Comparison of ENCODE assay signal across 8 cellular contexts in genomic region chr9:123637940-123638634, GRCh38.
DNase-seq lines count a peak whose midpoint lies in the region; ATAC-seq, FAIRE-seq and TF ChIP-seq lines count a peak whose summit lies in the region.

No MANE protein-coding gene starts in this region.

- H2BK5ac ChIP-seq in H1 (ENCODE audit: low read depth, low read length), result no peak overlapping the region

- intact Hi-C loops in activated CD4-positive, alpha-beta T cell treated with anti-CD3 and anti-CD28 coated beads for 36 hours (cut with DNase I, micrococcal nuclease), result no loop called here
- intact Hi-C loops in stomach (cut with DNase I; ENCODE audit: low total_unique reads), result no loop called here

- CTCF ChIA-PET in activated CD4-positive, alpha-beta T cell treated with anti-CD3 and anti-CD28 coated beads for 36 hours (lab: Charles Lee), result interaction anchor here (0.5 to 1.0 kb wide), 2 partner anchors 8 to 733 kb away, joined by 3 to 5 read pairs; no protein-coding TSS in a partner anchor
- CTCF ChIA-PET in H1 (lab: Charles Lee; ENCODE audit: partially characterized antibody), result interaction anchor here (0.6 to 1.9 kb wide), 7 partner anchors 15 to 190 kb away, joined by 3 to 4 read pairs (median 3); no protein-coding TSS in a partner anchor
- CTCF ChIA-PET in SK-N-SH (lab: Yijun Ruan, JAX), result interaction anchor here (1.3 kb wide), 1 partner anchor 10 kb away, joined by 3 read pairs; no protein-coding TSS in a partner anchor

- no peak overlapping the region for H4K8ac ChIP-seq in H1 (ENCODE audit: extremely low read depth, insufficient read depth, low read length)

- H3K14ac ChIP-seq in H1 (ENCODE audit: insufficient read length), result no peak overlapping the region

- H4K91ac ChIP-seq in H1 (replicated peaks; ENCODE audit: insufficient read length, low read length), result no peak overlapping the region

- no peak for FAIRE-seq in H1 (lab: Jason Lieb, UNC)

- H3K4me1 Mint-ChIP-seq in activated CD4-positive, alpha-beta T cell treated with anti-CD3 and anti-CD28 coated beads for 36 hours, result peaks cover 41% of the 10 kb centered on the region

- H2BK20ac ChIP-seq in H1 (ENCODE audit: low read length), result no peak overlapping the region

- no peaks in the 10 kb centered on the region; a peak in 1 of 7 replicates for H3K27me3 ChIP-seq in H1 (replicated peaks in 1 of 4; ENCODE audit: control insufficient read depth in 3 of 4, extremely low read depth in 1 of 4, insufficient read depth in 3 of 4, low read length in 3 of 4)
- no peaks in the 10 kb centered on the region for H3K27me3 ChIP-seq in stomach
- no peaks in the 10 kb centered on the region for H3K27me3 ChIP-seq in SK-N-SH (ENCODE audit: insufficient read depth)

- H3K23me2 ChIP-seq in H1 (ENCODE audit: low read depth, low read length), result no peaks in the 10 kb centered on the region; the same call in 1 of the 2 replicates

- DNase-seq in activated CD4-positive, alpha-beta T cell treated with anti-CD3 and anti-CD28 coated beads for 36 hours, result peak; percentile 21
- no peak for DNase-seq in activated CD4-positive, alpha-beta T cell treated with anti-CD3 and anti-CD28 coated beads for 1 hour
- peak; percentile 93 for DNase-seq in NOMO-1 treated with DMSO at 0.1 percent for 48 hours (lab: John Stamatoyannopoulos, UW; ENCODE audit: unreplicated experiment)
- DNase-seq in H1 (ENCODE audit: low read depth in 1 of 2, low spot score in 2 of 2), result no peak
- DNase-seq in stomach, result no peak
- no peak for DNase-seq in COR-L47 (lab: John Stamatoyannopoulos, UW)
- no peak for DNase-seq in AG08395 (ENCODE audit: low spot score)
- DNase-seq in SK-N-SH, result no peak

- peaks cover 0 to 2% of the 10 kb centered on the region in 2 experiments for H4K20me1 ChIP-seq in H1 (replicated peaks in 1 of 2; ENCODE audit: control insufficient read depth in 1 of 2, insufficient read depth in 2 of 2, low read length in 2 of 2)
- H4K20me1 ChIP-seq in SK-N-SH (ENCODE audit: insufficient read depth), result no peaks in the 10 kb centered on the region

- no peak overlapping the region for H2BK120ac ChIP-seq in H1 (replicated peaks; ENCODE audit: low read depth, low read length)

- peak overlapping the region; percentile 4 for H3K27ac Mint-ChIP-seq in activated CD4-positive, alpha-beta T cell treated with anti-CD3 and anti-CD28 coated beads for 36 hours

- POLR2A ChIA-PET in activated CD4-positive, alpha-beta T cell treated with anti-CD3 and anti-CD28 coated beads for 36 hours (lab: Charles Lee), result interaction anchor here (0.6 kb wide), 2 partner anchors 86 to 290 kb away, joined by 4 to 6 read pairs; no protein-coding TSS in a partner anchor
- POLR2A ChIA-PET in H1 (lab: Charles Lee; ENCODE audit: partially characterized antibody) (interaction anchor here (1.2 kb wide), 1 partner anchor 11 kb away, joined by 5 read pairs; no protein-coding TSS in a partner anchor), SK-N-SH (lab: Yijun Ruan, JAX) (no interaction called here)

- TF ChIP-seq CTCF in H1 (IDR thresholded peaks at IDR 0.05; ENCODE audit: control extremely low read depth in 1 of 3, insufficient read depth in 1 of 3, low read depth in 1 of 3, low read length in 3 of 3) (no peak), stomach (IDR thresholded peaks at IDR 0.05) (no peak), SK-N-SH (IDR thresholded peaks at IDR 0.05) (no peak)

- TF ChIP-seq EP300 in H1 (IDR thresholded peaks at IDR 0.05; ENCODE audit: borderline replicate concordance in 1 of 2, low read depth in 2 of 2, low read length in 2 of 2) (no peak), stomach (IDR thresholded peaks at IDR 0.05) (no peak), SK-N-SH (IDR thresholded peaks at IDR 0.05; ENCODE audit: borderline replicate concordance in 1 of 2, low read depth in 1 of 2, low read length in 1 of 2) (no peak)

- H3K4me3 ChIP-seq in H1 (ENCODE audit: extremely low read depth in 1 of 4, insufficient read depth in 2 of 4, low read depth in 3 of 4, low read length in 4 of 4) (no peak overlapping the region), stomach (peak overlapping the region; percentile 7 to 34 (median 20)), SK-N-SH (ENCODE audit: low read depth in 2 of 2, low read length in 1 of 2) (no peak overlapping the region)

- TF ChIP-seq POLR2A in H1 (IDR thresholded peaks at IDR 0.05; ENCODE audit: control extremely low read depth in 1 of 2, low read depth in 2 of 2, low read length in 2 of 2) (no peak), stomach (IDR thresholded peaks at IDR 0.05) (no peak)

- H3K4me2 ChIP-seq in H1 (ENCODE audit: insufficient read depth in 1 of 2, low read depth in 2 of 2, low read length in 2 of 2) (no peak overlapping the region), SK-N-SH (no peak overlapping the region)

- H3K9ac ChIP-seq in H1 (replicated peaks in 1 of 4; ENCODE audit: extremely low read depth in 1 of 4, low read depth in 3 of 4, low read length in 3 of 4) (no peak overlapping the region), SK-N-SH (no peak overlapping the region)

- no peak overlapping the region for H2AK5ac ChIP-seq in H1 (ENCODE audit: low read depth, low read length)

- no peaks in the 10 kb centered on the region for H3K79me2 ChIP-seq in H1 (ENCODE audit: control insufficient read depth in 1 of 2, insufficient read depth in 2 of 2, low read length in 2 of 2)
- no peaks in the 10 kb centered on the region for H3K79me2 ChIP-seq in SK-N-SH (ENCODE audit: insufficient read depth)

- TF ChIP-seq RAD21 in H1 (IDR thresholded peaks at IDR 0.05 in 1 of 2, conservative IDR thresholded peaks at IDR 0.05 in 1 of 2; ENCODE audit: low read depth in 2 of 2, low read length in 2 of 2) (no peak), SK-N-SH (IDR thresholded peaks at IDR 0.05; ENCODE audit: low read length) (no peak)

- no peaks in the 10 kb centered on the region for H3K9me3 Mint-ChIP-seq in activated CD4-positive, alpha-beta T cell treated with anti-CD3 and anti-CD28 coated beads for 36 hours (ENCODE audit: low read depth)

- H3F3A ChIP-seq in SK-N-SH (replicated peaks; ENCODE audit: insufficient read depth), result peaks cover 3% of the 10 kb centered on the region

- no peaks in the 10 kb centered on the region for H3K9me3 ChIP-seq in H1 (ENCODE audit: insufficient read depth in 2 of 2, low read depth in 1 of 2, low read length in 1 of 2)
- H3K9me3 ChIP-seq in stomach, result no peaks in the 10 kb centered on the region
- no peaks in the 10 kb centered on the region for H3K9me3 ChIP-seq in SK-N-SH

- peak; percentile 22 for ATAC-seq in activated CD4-positive, alpha-beta T cell treated with anti-CD3 and anti-CD28 coated beads for 36 hours

- H3K4me3 Mint-ChIP-seq in activated CD4-positive, alpha-beta T cell treated with anti-CD3 and anti-CD28 coated beads for 36 hours, result peak overlapping the region; percentile 45

- H2BK15ac ChIP-seq in H1 (ENCODE audit: low read length), result no peak overlapping the region

- no peak overlapping the region for H3K56ac ChIP-seq in H1 (replicated peaks; ENCODE audit: insufficient read length, low read depth, low read length)

- H3K36me3 ChIP-seq in H1 (ENCODE audit: control insufficient read depth in 2 of 4, insufficient read depth in 4 of 4, low read length in 3 of 4), result no peaks in the 10 kb centered on the region
- H3K36me3 ChIP-seq in stomach, result no peaks in the 10 kb centered on the region
- no peaks in the 10 kb centered on the region for H3K36me3 ChIP-seq in SK-N-SH (replicated peaks in 1 of 2; ENCODE audit: control insufficient read depth in 1 of 2, insufficient read depth in 2 of 2, low read length in 1 of 2)

- no peak overlapping the region for H4K5ac ChIP-seq in H1 (ENCODE audit: insufficient read length, low read depth, low read length)

- H3K23ac ChIP-seq in H1 (ENCODE audit: insufficient read length), result no peak overlapping the region

- no peaks in the 10 kb centered on the region for H3K36me3 Mint-ChIP-seq in activated CD4-positive, alpha-beta T cell treated with anti-CD3 and anti-CD28 coated beads for 36 hours (ENCODE audit: low read depth)

- no peak overlapping the region for H3K18ac ChIP-seq in H1 (ENCODE audit: extremely low read depth, low read length)

- H3K4me1 ChIP-seq in H1 (replicated peaks in 1 of 4; ENCODE audit: control insufficient read depth in 3 of 4, insufficient read depth in 4 of 4, low read length in 3 of 4) (no peaks in the 10 kb centered on the region), stomach (peaks cover 11 to 38% (median 23%) of the 10 kb centered on the region in 4 donors), SK-N-SH (ENCODE audit: control insufficient read depth in 1 of 2, insufficient read depth in 2 of 2, low read depth in 1 of 2, low read length in 1 of 2) (peaks cover 0 to 5% of the 10 kb centered on the region in 2 experiments; a peak in 2 of 4 replicates)

- H3K4ac ChIP-seq in H1 (replicated peaks; ENCODE audit: insufficient read length, low read depth, low read length), result no peak overlapping the region

- no peaks in the 10 kb centered on the region for H3K27me3 Mint-ChIP-seq in activated CD4-positive, alpha-beta T cell treated with anti-CD3 and anti-CD28 coated beads for 36 hours

- 82% methylated on average over 10 of the region's 10 CpGs; no CpG with 5 or more reads in 1 of the 2 experiments for WGBS in H1 (ENCODE audit: extremely low coverage in 1 of 2, insufficient coverage in 1 of 2, insufficient read length in 1 of 2, insufficient replicate concordance in 2 of 2, low coverage in 1 of 2, low lambda C conversion rate in 2 of 2, missing lambda C conversion rate in 1 of 2), 2 experiments
- 21 to 39% (median 34%) methylated on average over 10 of the region's 10 CpGs for WGBS in stomach, 5 donors
- 90% methylated on average over 10 of the region's 10 CpGs for WGBS in SK-N-SH (ENCODE audit: low lambda C conversion rate)

- no peaks in the 10 kb centered on the region for H3K79me1 ChIP-seq in H1 (ENCODE audit: low read depth, low read length)

- H3K9me2 ChIP-seq in SK-N-SH, result no peaks in the 10 kb centered on the region

- H2AFZ ChIP-seq in H1 (ENCODE audit: low read length) (no peak overlapping the region), SK-N-SH (ENCODE audit: low read depth) (no peak overlapping the region)

- H3K27ac ChIP-seq in H1 (ENCODE audit: low read depth, low read length) (no peak overlapping the region), stomach (peak overlapping the region in 2 of 5 donors; percentile 21 to 42), SK-N-SH (ENCODE audit: low read depth in 2 of 2, low read length in 1 of 2) (no peak overlapping the region)

- no peak overlapping the region for H2BK12ac ChIP-seq in H1 (ENCODE audit: low read depth, low read length)

TF ChIP-seq in H1, 55 proteins besides CTCF, POLR2A, EP300 and RAD21 (continues in another document):
- no peak for TF ChIP-seq CBX8 (IDR thresholded peaks at IDR 0.05; ENCODE audit: borderline replicate concordance, low read depth, low read length)
- TF ChIP-seq CTBP2 (IDR thresholded peaks at IDR 0.05; ENCODE audit: borderline replicate concordance, insufficient read depth, insufficient read length, low read length), result no peak
- 0 out of 2 replicates have a peak, but pooled peaks have one; percentile 26 for TF ChIP-seq SRF (IDR thresholded peaks at IDR 0.05; ENCODE audit: low read depth, low read length)

TF ChIP-seq in SK-N-SH, 30 proteins besides CTCF, POLR2A, EP300 and RAD21 (continues in another document):
- no peak for TF ChIP-seq RXRA (IDR thresholded peaks at IDR 0.05; ENCODE audit: borderline replicate concordance, low read depth)

Comparison
In these comparisons a context has a peak if more than half of its experiments do, and no peak if none do; other contexts are left out.
1. DNase-seq: peak in activated CD4-positive, alpha-beta T cell treated with anti-CD3 and anti-CD28 coated beads for 36 hours (single experiment) and NOMO-1 treated with DMSO at 0.1 percent for 48 hours (single experiment); none in activated CD4-positive, alpha-beta T cell treated with anti-CD3 and anti-CD28 coated beads for 1 hour (single experiment), H1 (0 of 2), stomach (single experiment), COR-L47 (single experiment), AG08395 (single experiment) and SK-N-SH (single experiment).
2. H3K4me3 ChIP-seq: peak in stomach (4 of 4); none in H1 (0 of 4) and SK-N-SH (0 of 2).